1 cellular context compared by ENCODE assay signal in the genomic region with DNA sequence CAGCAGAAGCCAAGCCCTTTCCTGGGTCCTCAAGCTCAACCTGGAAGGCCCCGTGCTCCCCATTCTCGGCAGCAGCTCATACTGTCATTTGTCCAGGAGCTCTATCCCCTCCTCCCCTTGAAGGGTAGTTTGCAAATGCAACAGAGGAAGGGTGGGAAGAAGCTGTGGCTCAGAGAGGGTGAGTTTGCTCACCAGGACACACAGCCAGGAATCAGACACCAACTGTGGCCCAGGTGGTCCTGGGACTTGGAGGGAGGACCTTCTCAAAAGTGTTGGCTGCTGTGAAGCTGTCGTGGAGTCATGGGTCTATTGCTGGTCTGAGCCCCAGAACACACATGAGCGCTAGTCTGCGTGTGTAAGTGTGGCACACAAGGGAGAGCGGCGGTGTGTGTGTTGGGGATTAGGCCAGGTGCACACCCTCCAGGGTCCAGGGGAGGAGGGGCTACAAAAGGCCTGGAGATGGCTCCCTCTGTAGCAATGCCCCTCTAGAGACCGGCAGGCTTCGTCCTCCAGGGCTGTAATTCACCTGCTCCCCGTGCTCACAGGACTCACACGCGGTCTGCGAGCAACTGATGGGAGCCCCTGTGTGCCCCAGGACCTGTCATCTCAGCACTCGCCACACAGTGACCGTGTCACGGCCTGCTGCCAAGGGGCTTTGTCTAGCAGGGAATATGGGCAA.
A peak's percentile ranks its signal among the peaks of the same experiment; 100 is the strongest.
TF ChIP-seq lines count a peak whose summit lies in the region.

No MANE protein-coding gene starts in this region.

TF ChIP-seq in HEK293, 187 proteins besides CTCF, POLR2A, EP300 and RAD21:
- TF ChIP-seq ZNF155 (tag by site-specific recombination; IDR thresholded peaks at IDR 0.05) (no peak), ZNF112 (tag by site-specific recombination; IDR thresholded peaks at IDR 0.05) (no peak), ZNF768 (tag by site-specific recombination; IDR thresholded peaks at IDR 0.05) (peak; percentile 43; the same call in 1 of the 2 replicates), ZNF404 (tag by site-specific recombination; IDR thresholded peaks at IDR 0.05) (no peak)
